In genomic region chr11:3878036-3878584, GRCh38 we compare ENCODE assay signal across 14 cellular contexts. TPM values are rescaled to one million over a fixed set of nuclear protein-coding genes. Genes with fewer than 3 reads are reported as not detected.
A peak's percentile ranks its signal among the peaks of the same experiment; 100 is the strongest.
DNase-seq lines count a peak whose midpoint lies in the region; ATAC-seq and TF ChIP-seq lines count a peak whose summit lies in the region.
"Had no signal": no experiment of that assay in that cellular context is flagged by ENCODE, and none has a peak within 500 bp of the region (broad histone marks: within the 10 kb centered on the region; RNA-seq: fewer than 3 reads in every experiment).

No MANE protein-coding gene starts in this region.

- peaks cover 16% of the 10 kb centered on the region for H3K36me3 Mint-ChIP-seq in T-helper 2 cell treated with Interferon-gamma antibody and Interleukin-4, amounts not matched to agents 5 μg/mL and 100 μg/mL, for 36 hours (ENCODE audit: low read depth)
- H3K36me3 Mint-ChIP-seq in activated B cell treated with CpG ODN at 0.5 μM for 24 hours (ENCODE audit: low read depth) = no peaks in the 10 kb centered on the region
- no peaks in the 10 kb centered on the region for H3K36me3 Mint-ChIP-seq in stimulated activated memory B cell treated with anti-CD40 and anti-IgM and Interleukin-4, amounts not matched to agents 10 μg/mL and 1 μg/mL and 100 μg/mL, for 72 hours

- intact Hi-C loops in activated B cell treated with CpG ODN at 0.5 μM for 24 hours (cut with micrococcal nuclease) = no loop called here
- intact Hi-C loops in aorta (cut with DNase I) = no loop called here

- H3K27me3 Mint-ChIP-seq in T-helper 2 cell treated with Interferon-gamma antibody and Interleukin-4, amounts not matched to agents 5 μg/mL and 100 μg/mL, for 36 hours (ENCODE audit: low read depth) = no peaks in the 10 kb centered on the region
- H3K27me3 Mint-ChIP-seq in activated B cell treated with CpG ODN at 0.5 μM for 24 hours = no peaks in the 10 kb centered on the region
- H3K27me3 Mint-ChIP-seq in stimulated activated memory B cell treated with anti-CD40 and anti-IgM and Interleukin-4, amounts not matched to agents 10 μg/mL and 1 μg/mL and 100 μg/mL, for 72 hours = no peaks in the 10 kb centered on the region

- POLR2A ChIA-PET in activated B cell treated with CpG ODN at 0.5 μM for 24 hours (lab: Charles Lee) = interaction anchor here (0.9 to 4.3 kb wide), 7 partner anchors 11 to 38 kb away, joined by 3 to 41 read pairs (median 3); partner anchors contain the start of genes RHOG and STIM1

- H3K4me3 Mint-ChIP-seq in T-helper 2 cell treated with Interferon-gamma antibody and Interleukin-4, amounts not matched to agents 5 μg/mL and 100 μg/mL, for 36 hours = no peak overlapping the region
- peak overlapping the region; percentile 25 for H3K4me3 Mint-ChIP-seq in activated B cell treated with CpG ODN at 0.5 μM for 24 hours
- H3K4me3 Mint-ChIP-seq in stimulated activated memory B cell treated with anti-CD40 and anti-IgM and Interleukin-4, amounts not matched to agents 10 μg/mL and 1 μg/mL and 100 μg/mL, for 72 hours = no peak overlapping the region

- peak overlapping the region; percentile 58 for H3K27ac Mint-ChIP-seq in T-helper 2 cell treated with Interferon-gamma antibody and Interleukin-4, amounts not matched to agents 5 μg/mL and 100 μg/mL, for 36 hours
- peak overlapping the region; percentile 76 for H3K27ac Mint-ChIP-seq in activated B cell treated with CpG ODN at 0.5 μM for 24 hours
- H3K27ac Mint-ChIP-seq in stimulated activated memory B cell treated with anti-CD40 and anti-IgM and Interleukin-4, amounts not matched to agents 10 μg/mL and 1 μg/mL and 100 μg/mL, for 72 hours = peak overlapping the region; percentile 58

- no peak overlapping the region for H3K9ac ChIP-seq in liver (ENCODE audit: low read depth in 1 of 2, low read length in 2 of 2)

- H3K27ac ChIP-seq in liver (ENCODE audit: low read depth in 1 of 2, low read length in 2 of 2) = peak overlapping the region; percentile 80 to 96
- no peak overlapping the region for H3K27ac ChIP-seq in aorta (ENCODE audit: low read depth in 1 of 2, low read length in 2 of 2)

- no peak for TF ChIP-seq CTCF in activated B cell treated with CpG ODN at 0.5 μM for 24 hours (IDR thresholded peaks at IDR 0.05)
- no peak for TF ChIP-seq CTCF in liver (IDR thresholded peaks at IDR 0.05; ENCODE audit: low read depth, low read length, missing input control)

- H3K9me3 Mint-ChIP-seq in T-helper 2 cell treated with Interferon-gamma antibody and Interleukin-4, amounts not matched to agents 5 μg/mL and 100 μg/mL, for 36 hours = no peaks in the 10 kb centered on the region
- no peaks in the 10 kb centered on the region for H3K9me3 Mint-ChIP-seq in activated B cell treated with CpG ODN at 0.5 μM for 24 hours
- no peaks in the 10 kb centered on the region for H3K9me3 Mint-ChIP-seq in stimulated activated memory B cell treated with anti-CD40 and anti-IgM and Interleukin-4, amounts not matched to agents 10 μg/mL and 1 μg/mL and 100 μg/mL, for 72 hours
- H3K9me3 Mint-ChIP-seq: activated naive CD4-positive, alpha-beta T cell treated with anti-CD3 and anti-CD28 coated beads, Interleukin-2, amount 50 U/mL, for 72 hours had no signal

- H3K27me3 ChIP-seq in liver (ENCODE audit: control insufficient read depth in 4 of 4, insufficient read depth in 4 of 4, low read length in 3 of 4) (no peaks in the 10 kb centered on the region), aorta (ENCODE audit: control insufficient read depth in 1 of 2, insufficient read depth in 2 of 2, low read length in 1 of 2) (no peaks in the 10 kb centered on the region)

- CTCF ChIA-PET in activated B cell treated with CpG ODN at 0.5 μM for 24 hours (lab: Charles Lee) = interaction anchor here (0.8 to 5.2 kb wide), 6 partner anchors 10 to 80 kb away, joined by 3 to 22 read pairs (median 4); partner anchors contain the start of gene STIM1

- no peak overlapping the region for H3K4me3 ChIP-seq in liver (ENCODE audit: low read depth in 1 of 3, low read length in 3 of 3)
- no peak overlapping the region for H3K4me3 ChIP-seq in aorta (ENCODE audit: low read length in 2 of 2)
- H3K4me3 ChIP-seq: thoracic aorta had no signal

- H3K9me3 ChIP-seq in liver (ENCODE audit: control insufficient read depth in 4 of 4, low read length in 3 of 4) (no peaks in the 10 kb centered on the region), aorta (ENCODE audit: control insufficient read depth, low read length) (no peaks in the 10 kb centered on the region)
- H3K9me3 ChIP-seq: thoracic aorta had no signal

- 90% methylated on average over 3 of the region's 3 CpGs for WGBS in liver
- 86 to 91% methylated on average over 3 of the region's 3 CpGs for WGBS in aorta, 2 donors

- no peak for ATAC-seq in activated B cell treated with CpG ODN at 0.5 μM for 24 hours (ENCODE audit: low read depth)
- no peak for ATAC-seq in stimulated activated memory B cell treated with anti-CD40 and anti-IgM and Interleukin-4, amounts not matched to agents 10 μg/mL and 1 μg/mL and 100 μg/mL, for 72 hours
- ATAC-seq in HG03354 (IDR thresholded peaks at IDR 0.05; ENCODE audit: poor library complexity, severe bottlenecking, unreplicated experiment) = no peak
- no peak for ATAC-seq in aorta (ENCODE audit: low FRiP score)
- no peak for ATAC-seq in HG03108 (IDR thresholded peaks at IDR 0.05; ENCODE audit: unreplicated experiment)
- ATAC-seq: activated naive CD4-positive, alpha-beta T cell treated with anti-CD3 and anti-CD28 coated beads, Interleukin-2, amount 50 U/mL, for 72 hours; esophagus mucosa; left ventricle myocardium superior had no signal

- no peak for DNase-seq in T-helper 2 cell treated with Interferon-gamma antibody and Interleukin-4, amounts not matched to agents 5 μg/mL and 100 μg/mL, for 36 hours (ENCODE audit: low spot score)
- DNase-seq in T-helper 2 cell (no peak), activated B cell treated with CpG ODN at 0.5 μM for 24 hours (no peak), aorta (no peak)
- DNase-seq: hypothalamus, left ventricle myocardium superior, occipital lobe had no signal

- TF ChIP-seq RAD21 in liver (IDR thresholded peaks at IDR 0.05) = no peak

- H3K36me3 ChIP-seq in liver (ENCODE audit: control insufficient read depth in 4 of 4, insufficient read depth in 3 of 4, low read depth in 1 of 4, low read length in 3 of 4) (no peaks in the 10 kb centered on the region), aorta (ENCODE audit: control insufficient read depth in 1 of 2, insufficient read depth in 2 of 2, low read length in 1 of 2) (no peaks in the 10 kb centered on the region)
- H3K36me3 ChIP-seq: thoracic aorta had no signal

- H3K4me1 ChIP-seq in liver (ENCODE audit: control insufficient read depth in 4 of 4, insufficient read depth in 4 of 4, low read length in 3 of 4) (peaks cover 15 to 54% (median 34%) of the 10 kb centered on the region in 4 donors), aorta (ENCODE audit: control insufficient read depth in 1 of 2, insufficient read depth in 2 of 2, low read length in 2 of 2) (peaks cover 2 to 12% of the 10 kb centered on the region in 2 donors)

- peaks cover 49% of the 10 kb centered on the region for H3K4me1 Mint-ChIP-seq in T-helper 2 cell treated with Interferon-gamma antibody and Interleukin-4, amounts not matched to agents 5 μg/mL and 100 μg/mL, for 36 hours (ENCODE audit: low read depth)
- peaks cover 87% of the 10 kb centered on the region for H3K4me1 Mint-ChIP-seq in activated B cell treated with CpG ODN at 0.5 μM for 24 hours
- H3K4me1 Mint-ChIP-seq in stimulated activated memory B cell treated with anti-CD40 and anti-IgM and Interleukin-4, amounts not matched to agents 10 μg/mL and 1 μg/mL and 100 μg/mL, for 72 hours = peaks cover 83% of the 10 kb centered on the region

TF ChIP-seq in liver, 16 proteins besides CTCF, POLR2A, EP300 and RAD21:
- TF ChIP-seq SP1 (IDR thresholded peaks at IDR 0.05) (no peak), HNF4A (conservative IDR thresholded peaks at IDR 0.05) (no peak), FOXA2 (IDR thresholded peaks at IDR 0.05) (no peak), RXRA (IDR thresholded peaks at IDR 0.05) (no peak), NR2F2 (IDR thresholded peaks at IDR 0.05) (no peak), HNF4G (IDR thresholded peaks at IDR 0.05) (no peak), JUND (IDR thresholded peaks at IDR 0.05) (no peak)
TF ChIP-seq in liver: peak in this region for 0.

RNA-seq across cellular contexts. Expression of gene STIM1, which starts 22.6 kb away (rescaled TPM):
- total RNA-seq in activated B cell treated with CpG ODN at 0.5 μM for 24 hours (37.3 and 38.4 TPM in 2 replicates), liver (10 to 100 TPM; 21.6 to 42.9 TPM), aorta (10 to 100 TPM; 63.4 to 69.5 TPM)
- polyA plus RNA-seq in liver (10 to 100 TPM; 19.7 to 28.5 TPM), aorta (10 to 100 TPM; 14.9 to 34.1 TPM)

RNA-seq across cellular contexts. Expression of gene RHOG, which starts 37.4 kb away (rescaled TPM):
- 163 and 176 TPM in 2 replicates for total RNA-seq in activated B cell treated with CpG ODN at 0.5 μM for 24 hours
- total RNA-seq in liver = 10 to 100 TPM in 1 of 2 donors, 1 to 10 TPM in 1; 7.4 to 13.8 TPM
- 10 to 100 TPM; 21.9 to 32.9 TPM for polyA plus RNA-seq in liver
- 10 to 100 TPM; 54.5 to 58.5 TPM for total RNA-seq in aorta
- polyA plus RNA-seq in aorta = 10 to 100 TPM; 48.6 to 61.0 TPM

Comparison
In these comparisons a context has a peak if more than half of its experiments do, and no peak if none do; other contexts are left out.
1. H3K27ac ChIP-seq: peak in liver (2 of 2); none in aorta (0 of 2).
2. Peak in every context shown above with its lines, with median percentiles within 50 percentile points of each other: H3K27ac Mint-ChIP-seq.